Comparison of ENCODE assay signal across 10 cellular contexts in the genomic region with DNA sequence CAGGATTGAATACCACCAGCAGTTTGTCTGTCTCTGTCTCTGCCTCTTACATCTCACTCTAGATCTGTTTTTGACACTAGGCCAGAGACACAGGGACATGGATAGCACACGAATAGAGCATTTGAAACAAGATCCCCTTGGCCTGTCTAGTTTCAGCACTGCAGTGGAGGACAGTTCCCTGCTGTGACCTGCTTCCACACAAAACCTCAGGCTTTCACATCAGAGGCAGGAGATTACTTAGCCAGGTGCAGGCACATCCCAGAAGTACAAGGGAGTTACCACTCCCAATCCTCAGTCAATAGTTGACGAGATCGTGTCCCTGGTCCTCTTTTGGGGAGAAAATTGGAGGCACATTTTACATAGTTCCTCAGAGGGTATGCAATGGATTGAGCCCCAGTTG.
DNase-seq lines count a peak whose midpoint lies in the region; ATAC-seq lines count a peak whose summit lies in the region.
"Had no signal": no experiment of that assay in that cellular context is flagged by ENCODE, and none has a peak within 500 bp of the region (broad histone marks: within the 10 kb centered on the region; RNA-seq: fewer than 3 reads in every experiment).

No MANE protein-coding gene starts in this region.

- no peak overlapping the region for H3K27ac Mint-ChIP-seq in stimulated activated naive CD8-positive, alpha-beta T cell treated with anti-CD3 and anti-CD28 coated beads, Interleukin-15, amount 100 ng/mL, for 72 hours
- H3K27ac Mint-ChIP-seq: activated T-cell treated with anti-CD3 and anti-CD28 coated beads, Interleukin-2, amount 50 U/mL, for 72 hours; CD4-positive, CD25-positive, alpha-beta regulatory T cell had no signal

- peak; percentile 54 for DNase-seq in activated CD8-positive, alpha-beta memory T cell treated with anti-CD3 and anti-CD28 coated beads, Interleukin-2, amount 50 U/mL, for 48 hours
- DNase-seq in activated CD8-positive, alpha-beta memory T cell treated with anti-CD3 and anti-CD28 coated beads, Interleukin-2, amount 50 U/mL, for 4 hours = no peak
- peak; percentile 65 for DNase-seq in SW480 (ENCODE audit: low spot score)
- DNase-seq in germinal center (ENCODE audit: low spot score) = peak; percentile 8
- DNase-seq in stimulated activated naive CD8-positive, alpha-beta T cell treated with anti-CD3 and anti-CD28 coated beads, Interleukin-15, amount 100 ng/mL, for 72 hours = peak; percentile 18 to 24
- no peak for DNase-seq in NOMO-1 treated with dmso at 0.1 percent for 144 hours (lab: John Stamatoyannopoulos, UW; ENCODE audit: unreplicated experiment)
- no peak for DNase-seq in C1 segment of cervical spinal cord (lab: John Stamatoyannopoulos, UW)

- H3K9me3 Mint-ChIP-seq in stimulated activated naive CD8-positive, alpha-beta T cell treated with anti-CD3 and anti-CD28 coated beads, Interleukin-15, amount 100 ng/mL, for 72 hours = peaks cover 0 to 7% of the 10 kb centered on the region in 2 donors

- no peak for ATAC-seq in stimulated activated naive CD8-positive, alpha-beta T cell treated with anti-CD3 and anti-CD28 coated beads, Interleukin-15, amount 100 ng/mL, for 72 hours
- ATAC-seq in GM21381 (IDR thresholded peaks at IDR 0.05; ENCODE audit: unreplicated experiment) = no peak
- ATAC-seq: activated T-cell treated with anti-CD3 and anti-CD28 coated beads, Interleukin-2, amount 50 U/mL, for 72 hours had no signal

- H3K4me1 Mint-ChIP-seq in stimulated activated naive CD8-positive, alpha-beta T cell treated with anti-CD3 and anti-CD28 coated beads, Interleukin-15, amount 100 ng/mL, for 72 hours = peaks cover 16% of the 10 kb centered on the region

- peaks cover 4% of the 10 kb centered on the region for H3K27me3 Mint-ChIP-seq in stimulated activated naive CD8-positive, alpha-beta T cell treated with anti-CD3 and anti-CD28 coated beads, Interleukin-15, amount 100 ng/mL, for 72 hours

- no peak overlapping the region for H3K4me3 Mint-ChIP-seq in stimulated activated naive CD8-positive, alpha-beta T cell treated with anti-CD3 and anti-CD28 coated beads, Interleukin-15, amount 100 ng/mL, for 72 hours
- H3K4me3 Mint-ChIP-seq: activated T-cell treated with anti-CD3 and anti-CD28 coated beads, Interleukin-2, amount 50 U/mL, for 72 hours; CD4-positive, CD25-positive, alpha-beta regulatory T cell had no signal

Comparison
In these comparisons a context has a peak if more than half of its experiments do, and no peak if none do; other contexts are left out.
1. DNase-seq: peak in activated CD8-positive, alpha-beta memory T cell treated with anti-CD3 and anti-CD28 coated beads, Interleukin-2, amount 50 U/mL, for 48 hours (single experiment), SW480 (single experiment), germinal center (single experiment) and stimulated activated naive CD8-positive, alpha-beta T cell treated with anti-CD3 and anti-CD28 coated beads, Interleukin-15, amount 100 ng/mL, for 72 hours (2 of 2); none in activated CD8-positive, alpha-beta memory T cell treated with anti-CD3 and anti-CD28 coated beads, Interleukin-2, amount 50 U/mL, for 4 hours (single experiment), NOMO-1 treated with dmso at 0.1 percent for 144 hours (single experiment) and C1 segment of cervical spinal cord (0 of 14).